ENCODE assay signal across 18 cellular contexts in genomic region chr6:80489911-80490635, GRCh38.
DNase-seq lines count a peak whose midpoint lies in the region; ATAC-seq lines count a peak whose summit lies in the region.
"Had no signal": no experiment of that assay in that cellular context is flagged by ENCODE, and none has a peak within 500 bp of the region (broad histone marks: within the 10 kb centered on the region; RNA-seq: fewer than 3 reads in every experiment).

No MANE protein-coding gene starts in this region.

- peak; percentile 41 for ATAC-seq in GM18519 (IDR thresholded peaks at IDR 0.05; ENCODE audit: low FRiP score, unreplicated experiment)
- peak; percentile 58 for ATAC-seq in HG03175 (IDR thresholded peaks at IDR 0.05; ENCODE audit: unreplicated experiment)
- ATAC-seq: K562 had no signal

- DNase-seq in OCI-M1 (lab: John Stamatoyannopoulos, UW) (peak; percentile 32), myocyte (ENCODE audit: low read depth) (peak; percentile 94), dermis blood vessel endothelial cell (no peak), NCI-H510A (lab: John Stamatoyannopoulos, UW) (no peak), GDM1 (lab: John Stamatoyannopoulos, UW) (no peak)
- no peak for DNase-seq in stimulated activated CD4-positive, alpha-beta T cell treated with anti-CD3 and anti-CD28 coated beads, Interleukin-1b, Interleukin-23, amount 100 ng/mL, for 48 hours
- DNase-seq: ACHN; activated CD4-positive, alpha-beta T cell treated with anti-CD3 and anti-CD28 coated beads, Interleukin-2, amount 50 U/mL, for 4 hours; amniotic stem cell; hypothalamus; MV-4-11; NCI-H1694 treated with DMSO at 0.1 percent for 48 hours; NCI-H748 treated with DMSO at 0.1 percent for 48 hours; stimulated activated CD8-positive, alpha-beta memory T cell treated with anti-CD3 and anti-CD28 coated beads, Interleukin-4, amount 100 ng/mL, for 48 hours; uterus had no signal

Comparison
In these comparisons a context has a peak if more than half of its experiments do, and no peak if none do; other contexts are left out.
1. DNase-seq: peak in OCI-M1 (single experiment) and myocyte (single experiment); none in dermis blood vessel endothelial cell (single experiment), NCI-H510A (single experiment), stimulated activated CD4-positive, alpha-beta T cell treated with anti-CD3 and anti-CD28 coated beads, Interleukin-1b, Interleukin-23, amount 100 ng/mL, for 48 hours (single experiment) and GDM1 (single experiment).